8 cellular contexts compared by ENCODE assay signal in the genomic region with DNA sequence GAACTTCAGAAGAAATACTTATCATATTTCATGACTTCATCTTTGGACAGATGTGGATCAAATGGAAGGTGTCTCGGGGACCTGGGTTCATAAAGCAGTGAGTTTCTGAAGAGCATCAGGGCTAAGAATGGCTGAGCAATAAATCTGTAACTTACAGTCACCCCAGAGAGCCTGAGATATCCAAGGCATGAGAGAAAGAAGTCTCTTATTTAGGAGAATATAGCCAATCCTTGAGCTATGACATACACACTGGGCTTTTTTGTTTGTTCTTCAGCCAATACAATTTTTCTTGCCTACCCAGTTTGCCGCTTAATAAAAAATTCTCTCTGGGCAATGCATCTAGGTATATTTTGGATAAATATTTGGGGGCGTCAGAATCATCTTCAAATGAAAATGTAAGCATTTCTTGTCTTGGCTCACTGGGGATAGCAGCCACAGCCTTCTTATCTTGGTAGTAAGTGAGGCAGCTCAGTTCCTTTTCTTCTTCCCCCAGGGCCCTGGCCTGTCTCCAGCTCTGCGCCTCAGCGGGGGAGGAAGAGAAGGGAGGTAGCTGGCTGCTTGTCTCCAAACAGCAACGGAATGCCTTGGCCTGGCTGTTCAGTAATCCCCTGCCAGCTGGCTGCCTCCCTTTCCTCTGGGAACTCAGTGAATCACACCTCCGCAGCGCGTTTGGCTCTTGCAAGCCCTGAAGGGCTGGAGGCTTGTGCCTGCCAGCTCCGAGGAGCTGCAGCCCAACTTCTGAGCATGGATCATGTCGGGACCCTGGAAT.
DNase-seq lines count a peak whose midpoint lies in the region; ATAC-seq and TF ChIP-seq lines count a peak whose summit lies in the region.

No MANE protein-coding gene starts in this region.

- no peaks in the 10 kb centered on the region for H3K27me3 ChIP-seq in SJSA1 (replicated peaks)
- no peaks in the 10 kb centered on the region for H3K27me3 ChIP-seq in naive thymus-derived CD4-positive, alpha-beta T cell (ENCODE audit: control insufficient read depth in 2 of 2, insufficient read depth in 2 of 2, low read length in 2 of 2)

- H3K9me3 Mint-ChIP-seq in naive thymus-derived CD4-positive, alpha-beta T cell: no peaks in the 10 kb centered on the region
- H3K9me3 Mint-ChIP-seq in natural killer cell: no peaks in the 10 kb centered on the region

- H3K36me3 Mint-ChIP-seq in naive thymus-derived CD4-positive, alpha-beta T cell: no peaks in the 10 kb centered on the region
- H3K36me3 Mint-ChIP-seq in natural killer cell: no peaks in the 10 kb centered on the region

- ATAC-seq in naive thymus-derived CD4-positive, alpha-beta T cell: peak; percentile 44
- no peak for ATAC-seq in HG03025 (IDR thresholded peaks at IDR 0.05; ENCODE audit: low FRiP score, unreplicated experiment)
- ATAC-seq in natural killer cell: no peak

- peak; percentile 97 for DNase-seq in ELR (ENCODE audit: low read depth)
- peak; percentile 80 to 88 for DNase-seq in SJSA1 (ENCODE audit: low read depth in 1 of 2, low spot score in 2 of 2)
- DNase-seq in fibroblast of gingiva (ENCODE audit: low read depth): peak; percentile 99
- no peak for DNase-seq in naive thymus-derived CD4-positive, alpha-beta T cell
- DNase-seq in NCI-H524 treated with DMSO at 0.1 percent for 48 hours (lab: John Stamatoyannopoulos, UW): no peak
- no peak for DNase-seq in NCI-H2081 (lab: John Stamatoyannopoulos, UW)
- no peak for DNase-seq in natural killer cell

- peaks cover 16% of the 10 kb centered on the region for H3K4me1 ChIP-seq in SJSA1 (replicated peaks)
- no peaks in the 10 kb centered on the region for H3K4me1 ChIP-seq in naive thymus-derived CD4-positive, alpha-beta T cell (ENCODE audit: control insufficient read depth in 2 of 2, insufficient read depth in 2 of 2, low read length in 2 of 2)

- H3K27ac Mint-ChIP-seq in naive thymus-derived CD4-positive, alpha-beta T cell: no peak overlapping the region
- no peak overlapping the region for H3K27ac Mint-ChIP-seq in natural killer cell

- POLR2A ChIA-PET in naive thymus-derived CD4-positive, alpha-beta T cell (lab: Charles Lee): no interaction called here

- no peak overlapping the region for H3K27ac ChIP-seq in SJSA1
- H3K27ac ChIP-seq in naive thymus-derived CD4-positive, alpha-beta T cell (ENCODE audit: low read depth, low read length): no peak overlapping the region

- no peak overlapping the region for H3K4me3 ChIP-seq in SJSA1
- no peak overlapping the region for H3K4me3 ChIP-seq in naive thymus-derived CD4-positive, alpha-beta T cell (ENCODE audit: low read length)

- no peak for TF ChIP-seq CTCF in natural killer cell (IDR thresholded peaks at IDR 0.05)

- no peaks in the 10 kb centered on the region for H3K4me1 Mint-ChIP-seq in naive thymus-derived CD4-positive, alpha-beta T cell
- H3K4me1 Mint-ChIP-seq in natural killer cell: no peaks in the 10 kb centered on the region

- H3K4me3 Mint-ChIP-seq in naive thymus-derived CD4-positive, alpha-beta T cell: no peak overlapping the region
- H3K4me3 Mint-ChIP-seq in natural killer cell: no peak overlapping the region

- no peaks in the 10 kb centered on the region for H3K36me3 ChIP-seq in SJSA1
- H3K36me3 ChIP-seq in naive thymus-derived CD4-positive, alpha-beta T cell (ENCODE audit: control insufficient read depth in 2 of 3, insufficient read depth in 3 of 3, low read length in 3 of 3): no peaks in the 10 kb centered on the region

- no peaks in the 10 kb centered on the region for H3K9me3 ChIP-seq in SJSA1 (replicated peaks)
- H3K9me3 ChIP-seq in naive thymus-derived CD4-positive, alpha-beta T cell (ENCODE audit: control insufficient read depth in 2 of 3, low read length in 3 of 3): no peaks in the 10 kb centered on the region

- peaks cover 13 to 51% (median 41%) of the 10 kb centered on the region in 5 donors for H3K27me3 Mint-ChIP-seq in naive thymus-derived CD4-positive, alpha-beta T cell
- peaks cover 14 to 43% of the 10 kb centered on the region in 2 donors for H3K27me3 Mint-ChIP-seq in natural killer cell (ENCODE audit: low read depth in 2 of 2)

- CTCF ChIA-PET in naive thymus-derived CD4-positive, alpha-beta T cell (lab: Charles Lee): interaction anchor here (1.2 kb wide), 1 partner anchor 15 kb away, joined by 6 read pairs; no protein-coding TSS in a partner anchor

- intact Hi-C loops in naive thymus-derived CD4-positive, alpha-beta T cell (cut with micrococcal nuclease): no loop called here
- intact Hi-C loops in natural killer cell (cut with micrococcal nuclease): no loop called here

Comparison
In these comparisons a context has a peak if more than half of its experiments do, and no peak if none do; other contexts are left out.
1. DNase-seq: peak in ELR (single experiment), SJSA1 (2 of 2) and fibroblast of gingiva (single experiment); none in naive thymus-derived CD4-positive, alpha-beta T cell (0 of 9), NCI-H524 treated with DMSO at 0.1 percent for 48 hours (single experiment), NCI-H2081 (0 of 2) and natural killer cell (single experiment).